In genomic region chr9:36092509-36093215, GRCh38 we compare ENCODE assay signal across 8 cellular contexts. TPM values are rescaled to one million over a fixed set of nuclear protein-coding genes. Genes with fewer than 3 reads are reported as not detected.
DNase-seq lines count a peak whose midpoint lies in the region; ATAC-seq and TF ChIP-seq lines count a peak whose summit lies in the region.

No MANE protein-coding gene starts in this region.

- intact Hi-C loops in CD8-positive, alpha-beta T cell (cut with DNase I, micrococcal nuclease), result no loop called here

- H3K9me3 Mint-ChIP-seq in CD8-positive, alpha-beta T cell, result no peaks in the 10 kb centered on the region
- peaks cover 7% of the 10 kb centered on the region for H3K9me3 Mint-ChIP-seq in activated naive CD8-positive, alpha-beta T cell treated with anti-CD3 and anti-CD28 coated beads, Interleukin-2, amount 50 U/mL, for 24 hours
- no peaks in the 10 kb centered on the region for H3K9me3 Mint-ChIP-seq in neural progenitor cell

- peak overlapping the region; percentile 67 for H3K4me3 Mint-ChIP-seq in CD8-positive, alpha-beta T cell
- H3K4me3 Mint-ChIP-seq in activated naive CD8-positive, alpha-beta T cell treated with anti-CD3 and anti-CD28 coated beads, Interleukin-2, amount 50 U/mL, for 24 hours, result no peak overlapping the region
- H3K4me3 Mint-ChIP-seq in neural progenitor cell, result no peak overlapping the region

- peak overlapping the region; percentile 89 for H3K27ac Mint-ChIP-seq in CD8-positive, alpha-beta T cell
- H3K27ac Mint-ChIP-seq in activated naive CD8-positive, alpha-beta T cell treated with anti-CD3 and anti-CD28 coated beads, Interleukin-2, amount 50 U/mL, for 24 hours, result peak overlapping the region; percentile 57
- H3K27ac Mint-ChIP-seq in neural progenitor cell, result no peak overlapping the region

- peaks cover 5% of the 10 kb centered on the region for H3K4me1 ChIP-seq in CD8-positive, alpha-beta T cell (ENCODE audit: insufficient read depth, low read length)
- H3K4me1 ChIP-seq in neural progenitor cell, result no peaks in the 10 kb centered on the region

- H3K27me3 Mint-ChIP-seq in CD8-positive, alpha-beta T cell (ENCODE audit: low read depth), result no peaks in the 10 kb centered on the region
- no peaks in the 10 kb centered on the region for H3K27me3 Mint-ChIP-seq in activated naive CD8-positive, alpha-beta T cell treated with anti-CD3 and anti-CD28 coated beads, Interleukin-2, amount 50 U/mL, for 24 hours
- H3K27me3 Mint-ChIP-seq in neural progenitor cell (ENCODE audit: insufficient read depth, low read depth), result no peaks in the 10 kb centered on the region

- H3K4me3 ChIP-seq in CD8-positive, alpha-beta T cell (ENCODE audit: low read depth, low read length), result no peak overlapping the region
- no peak overlapping the region for H3K4me3 ChIP-seq in neural progenitor cell

- peak; percentile 84 for ATAC-seq in CD8-positive, alpha-beta T cell
- peak; percentile 82 for ATAC-seq in GM21717 (IDR thresholded peaks at IDR 0.05; ENCODE audit: unreplicated experiment)
- ATAC-seq in activated naive CD8-positive, alpha-beta T cell treated with anti-CD3 and anti-CD28 coated beads, Interleukin-2, amount 50 U/mL, for 24 hours, result peak; percentile 95

- no peak overlapping the region for H3K27ac ChIP-seq in CD8-positive, alpha-beta T cell (ENCODE audit: low read depth, low read length)
- no peak overlapping the region for H3K27ac ChIP-seq in neural progenitor cell

- CTCF ChIA-PET in CD8-positive, alpha-beta T cell (lab: Charles Lee), result interaction anchor here (1.0 to 4.4 kb wide), 3 partner anchors 10 to 74 kb away, joined by 3 to 25 read pairs (median 4); no protein-coding TSS in a partner anchor

- POLR2A ChIA-PET in CD8-positive, alpha-beta T cell (lab: Charles Lee), result interaction anchor here (0.6 to 1.0 kb wide), 2 partner anchors 74 to 102 kb away, joined by 3 to 7 read pairs; no protein-coding TSS in a partner anchor

- peaks cover 10% of the 10 kb centered on the region for H3F3A ChIP-seq in neural progenitor cell (ENCODE audit: low read depth)

- TF ChIP-seq CTCF in CD8-positive, alpha-beta T cell (IDR thresholded peaks at IDR 0.05), result no peak
- no peak for TF ChIP-seq CTCF in neural progenitor cell (IDR thresholded peaks at IDR 0.05)

- H3K36me3 Mint-ChIP-seq in CD8-positive, alpha-beta T cell, result peaks cover 1% of the 10 kb centered on the region
- no peaks in the 10 kb centered on the region for H3K36me3 Mint-ChIP-seq in activated naive CD8-positive, alpha-beta T cell treated with anti-CD3 and anti-CD28 coated beads, Interleukin-2, amount 50 U/mL, for 24 hours (ENCODE audit: low read depth)
- peaks cover 7% of the 10 kb centered on the region for H3K36me3 Mint-ChIP-seq in neural progenitor cell

- H3K4me2 ChIP-seq in neural progenitor cell, result no peak overlapping the region

- peaks cover 12% of the 10 kb centered on the region for H3K4me1 Mint-ChIP-seq in CD8-positive, alpha-beta T cell (ENCODE audit: low read depth)
- H3K4me1 Mint-ChIP-seq in activated naive CD8-positive, alpha-beta T cell treated with anti-CD3 and anti-CD28 coated beads, Interleukin-2, amount 50 U/mL, for 24 hours, result peaks cover 19% of the 10 kb centered on the region
- no peaks in the 10 kb centered on the region for H3K4me1 Mint-ChIP-seq in neural progenitor cell

- H3K79me2 ChIP-seq in neural progenitor cell (ENCODE audit: low read depth), result no peaks in the 10 kb centered on the region

- no peaks in the 10 kb centered on the region for H4K20me1 ChIP-seq in neural progenitor cell (ENCODE audit: low read depth)

- no peaks in the 10 kb centered on the region for H3K27me3 ChIP-seq in CD8-positive, alpha-beta T cell (ENCODE audit: insufficient read depth, low read length)
- no peaks in the 10 kb centered on the region for H3K27me3 ChIP-seq in neural progenitor cell

- DNase-seq in CD8-positive, alpha-beta T cell, result peak in 5 of 7 experiments; percentile 1 to 27 (median 5)
- DNase-seq in MV-4-11 (lab: John Stamatoyannopoulos, UW) (peak; percentile 97), NCI-H345 (lab: John Stamatoyannopoulos, UW) (no peak), neural progenitor cell (ENCODE audit: low spot score) (no peak), DMS79 (lab: John Stamatoyannopoulos, UW) (no peak)
- peak; percentile 34 for DNase-seq in activated naive CD8-positive, alpha-beta T cell treated with anti-CD3 and anti-CD28 coated beads, Interleukin-2, amount 50 U/mL, for 24 hours
- DNase-seq in stimulated activated CD4-positive, alpha-beta T cell treated with anti-CD3 and anti-CD28 coated beads, Interleukin-4, amount 100 ng/mL, for 4 hours, result peak; percentile 7 to 38

- H3K9me3 ChIP-seq in CD8-positive, alpha-beta T cell (ENCODE audit: low read length), result no peaks in the 10 kb centered on the region
- no peaks in the 10 kb centered on the region for H3K9me3 ChIP-seq in neural progenitor cell (ENCODE audit: low read depth)

- no peak overlapping the region for H2AFZ ChIP-seq in neural progenitor cell (replicated peaks)

- H3K36me3 ChIP-seq in CD8-positive, alpha-beta T cell (ENCODE audit: insufficient read depth, low read length), result no peaks in the 10 kb centered on the region
- no peaks in the 10 kb centered on the region for H3K36me3 ChIP-seq in neural progenitor cell

- no peak overlapping the region for H3K9ac ChIP-seq in neural progenitor cell

RNA-seq across cellular contexts. Expression of gene GLIPR2, which starts 43.9 kb away (rescaled TPM):
- 10 to 100 TPM in 1 of 2 experiments, 1 to 10 TPM in 1; 8.6 to 10.2 TPM for total RNA-seq in CD8-positive, alpha-beta T cell
- 12.4 and 17.4 TPM in 2 replicates for total RNA-seq in neural progenitor cell (ENCODE audit: low replicate concordance)

RNA-seq across cellular contexts. Expression of gene RECK, which starts 55.9 kb away (rescaled TPM):
- total RNA-seq in CD8-positive, alpha-beta T cell, result 1 to 10 TPM; 5.0 to 6.3 TPM
- 11.0 and 12.2 TPM in 2 replicates for total RNA-seq in neural progenitor cell (ENCODE audit: low replicate concordance)

Comparison
In these comparisons a context has a peak if more than half of its experiments do, and no peak if none do; other contexts are left out.
1. DNase-seq: peak in CD8-positive, alpha-beta T cell (5 of 7), MV-4-11 (single experiment), activated naive CD8-positive, alpha-beta T cell treated with anti-CD3 and anti-CD28 coated beads, Interleukin-2, amount 50 U/mL, for 24 hours (single experiment) and stimulated activated CD4-positive, alpha-beta T cell treated with anti-CD3 and anti-CD28 coated beads, Interleukin-4, amount 100 ng/mL, for 4 hours (2 of 2); none in NCI-H345 (single experiment), neural progenitor cell (single experiment) and DMS79 (single experiment).
2. Peak in every context shown above with its lines, with median percentiles within 50 percentile points of each other: ATAC-seq.